In the genomic region with DNA sequence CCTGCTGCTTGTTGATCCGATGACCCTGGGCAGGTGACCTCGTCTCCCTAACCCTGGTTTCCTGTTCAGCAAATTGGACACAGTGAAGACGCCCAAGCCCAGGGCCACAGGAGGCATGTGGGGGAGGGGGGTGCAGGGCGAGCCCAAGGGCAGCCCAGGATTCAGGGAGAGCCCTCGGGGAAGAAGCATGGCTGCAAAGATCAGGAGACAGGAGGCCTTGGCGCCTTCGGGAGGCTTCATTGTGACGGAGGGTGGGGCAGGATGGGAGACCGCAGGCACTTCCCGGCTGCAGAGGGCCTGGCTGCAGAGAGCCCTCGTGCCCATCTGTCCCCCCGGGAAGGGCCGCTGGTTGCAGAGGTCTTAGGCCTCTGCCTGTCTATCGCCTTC, we compare ENCODE assay signal across 15 cellular contexts. TPM values are rescaled to one million over a fixed set of nuclear protein-coding genes. Genes with fewer than 3 reads are reported as not detected.
DNase-seq lines count a peak whose midpoint lies in the region; ATAC-seq, FAIRE-seq and TF ChIP-seq lines count a peak whose summit lies in the region.
"Had no signal": no experiment of that assay in that cellular context is flagged by ENCODE, and none has a peak within 500 bp of the region (broad histone marks: within the 10 kb centered on the region; RNA-seq: fewer than 3 reads in every experiment).

No MANE protein-coding gene starts in this region.

- H3K23ac ChIP-seq in mesenchymal stem cell (ENCODE audit: low read length in 2 of 2) = no peak overlapping the region

- H4K8ac ChIP-seq in mesenchymal stem cell (ENCODE audit: low read length) = peak overlapping the region; percentile 24

- H3K27ac Mint-ChIP-seq in GM23338 = no peak overlapping the region; the same call in 1 of the 2 replicates
- H3K27ac Mint-ChIP-seq: naive thymus-derived CD8-positive, alpha-beta T cell had no signal

- H3F3A ChIP-seq in GM23338 (replicated peaks; ENCODE audit: low read depth) = peaks cover 1% of the 10 kb centered on the region; the same call in 1 of the 2 replicates

- H3K4ac ChIP-seq in mesenchymal stem cell (ENCODE audit: low read depth in 1 of 2, low read length in 2 of 2) = peak overlapping the region in 1 of 2 experiments; percentile 2

- H2BK12ac ChIP-seq in mesenchymal stem cell (ENCODE audit: low read length in 2 of 2) = peak overlapping the region; percentile 17 to 32

- no peaks in the 10 kb centered on the region for H3K9me2 ChIP-seq in GM23338 (ENCODE audit: insufficient read depth)

- peaks cover 26% of the 10 kb centered on the region for H3K27me3 Mint-ChIP-seq in GM23338 (ENCODE audit: insufficient read depth, low read depth, poor library complexity)

- H3K36me3 ChIP-seq in GM23338 (ENCODE audit: insufficient read depth) (no peaks in the 10 kb centered on the region; the same call in 1 of the 2 replicates), K562 (ENCODE audit: control insufficient read depth, insufficient read depth, low read length) (no peaks in the 10 kb centered on the region), mesenchymal stem cell (ENCODE audit: control insufficient read depth in 1 of 2, insufficient read depth in 2 of 2, low read depth in 1 of 2, low read length in 2 of 2) (peaks cover 19 to 39% of the 10 kb centered on the region in 2 experiments), stomach smooth muscle (ENCODE audit: control insufficient read depth in 2 of 2, insufficient read depth in 2 of 2, low read length in 2 of 2) (peaks cover 0 to 3% of the 10 kb centered on the region in 2 donors)
- H3K36me3 ChIP-seq: breast epithelium had no signal

- no peak overlapping the region for H3K4me3 Mint-ChIP-seq in GM23338
- H3K4me3 Mint-ChIP-seq: naive thymus-derived CD8-positive, alpha-beta T cell had no signal

- H3K36me3 Mint-ChIP-seq in GM23338 (ENCODE audit: low read depth) = peaks cover 34% of the 10 kb centered on the region
- H3K36me3 Mint-ChIP-seq: naive thymus-derived CD8-positive, alpha-beta T cell had no signal

- CTCF ChIA-PET in K562 (lab: Yijun Ruan, JAX; ENCODE audit: low intra/inter-chr PET ratio) = no interaction called here

- H3K9me3 ChIP-seq in K562 (replicated peaks; ENCODE audit: control insufficient read depth, insufficient read depth, low read depth, low read length) = no peaks in the 10 kb centered on the region
- H3K9me3 ChIP-seq in mesenchymal stem cell (ENCODE audit: control insufficient read depth, low read length) = no peaks in the 10 kb centered on the region
- H3K9me3 ChIP-seq in stomach smooth muscle (ENCODE audit: control insufficient read depth in 2 of 2, low read length in 2 of 2) = no peaks in the 10 kb centered on the region
- H3K9me3 ChIP-seq: breast epithelium had no signal

- H3K79me2 ChIP-seq in GM23338 (replicated peaks; ENCODE audit: insufficient read depth) = no peaks in the 10 kb centered on the region; the same call in 1 of the 2 replicates
- H3K79me2 ChIP-seq in K562 (ENCODE audit: control insufficient read depth, insufficient read depth, low read length) = no peaks in the 10 kb centered on the region

- ATAC-seq in GM23338 (peak; percentile 4), K562 (no peak)
- ATAC-seq: naive thymus-derived CD8-positive, alpha-beta T cell had no signal

- POLR2A ChIA-PET in K562 (lab: Yijun Ruan, JAX) = no interaction called here

- no peak for TF ChIP-seq RAD21 in K562 (CRISPR knock-in tag; conservative IDR thresholded peaks at IDR 0.05 in 1 of 2, IDR thresholded peaks at IDR 0.05 in 1 of 2)

- H3K9ac ChIP-seq in K562 (ENCODE audit: insufficient read depth in 1 of 2, low read depth in 2 of 2, low read length in 2 of 2) (no peak overlapping the region), mesenchymal stem cell (ENCODE audit: low read length) (no peak overlapping the region), stomach smooth muscle (ENCODE audit: low read length in 2 of 2) (no peak overlapping the region)

- DNase-seq in GM23338 (ENCODE audit: low spot score) = no peak
- DNase-seq in K562 (ENCODE audit: extremely low read depth in 1 of 4, low spot score in 3 of 4) = no peak
- no peak for DNase-seq in mesenchymal stem cell
- no peak for DNase-seq in activated T-cell treated with anti-CD3 and anti-CD28 coated beads, Interleukin-2, amount 50 U/mL, for 48 hours
- no peak for DNase-seq in posterior vena cava (ENCODE audit: low spot score)
- no peak for DNase-seq in NCI-H748 treated with DMSO at 0.1 percent for 48 hours (lab: John Stamatoyannopoulos, UW)
- DNase-seq in MV-4-11 (lab: John Stamatoyannopoulos, UW) = no peak
- DNase-seq: activated CD4-positive, alpha-beta T cell treated with anti-CD3 and anti-CD28 coated beads for 1 hour; activated CD8-positive, alpha-beta memory T cell treated with anti-CD3 and anti-CD28 coated beads, Interleukin-2, amount 50 U/mL, for 4 hours; effector CD4-positive, alpha-beta T cell; naive thymus-derived CD8-positive, alpha-beta T cell; stimulated activated CD4-positive, alpha-beta T cell treated with anti-CD3 and anti-CD28 coated beads, Interleukin-4, amount 100 ng/mL, for 4 hours had no signal

- H4K20me1 ChIP-seq in GM23338 (replicated peaks; ENCODE audit: insufficient read depth) (no peaks in the 10 kb centered on the region; the same call in 1 of the 2 replicates), K562 (replicated peaks; ENCODE audit: control insufficient read depth, insufficient read depth, low read length) (no peaks in the 10 kb centered on the region)

- peak overlapping the region; percentile 57 for H2AK5ac ChIP-seq in mesenchymal stem cell (ENCODE audit: low read length, severe bottlenecking)

- peaks cover 39% of the 10 kb centered on the region for H3K4me1 ChIP-seq in GM23338 (ENCODE audit: insufficient read depth)
- H3K4me1 ChIP-seq in K562 (replicated peaks in 1 of 2; ENCODE audit: control insufficient read depth in 2 of 2, insufficient read depth in 2 of 2, low read length in 2 of 2) = peaks cover 26 to 42% of the 10 kb centered on the region in 2 experiments
- H3K4me1 ChIP-seq in mesenchymal stem cell (ENCODE audit: control insufficient read depth, insufficient read depth, low read depth, low read length) = peaks cover 71% of the 10 kb centered on the region
- peaks cover 58% of the 10 kb centered on the region for H3K4me1 ChIP-seq in stomach smooth muscle (ENCODE audit: control insufficient read depth, insufficient read depth, low read length)

- peaks cover 55% of the 10 kb centered on the region for H3K4me1 Mint-ChIP-seq in GM23338

- peak overlapping the region; percentile 37 for H2BK15ac ChIP-seq in mesenchymal stem cell (ENCODE audit: low read depth, poor library complexity, severe bottlenecking)

- TF ChIP-seq CTCF in GM23338 (conservative IDR thresholded peaks at IDR 0.05; ENCODE audit: low read depth in 2 of 2) (no peak), K562 (IDR thresholded peaks at IDR 0.05 in 2 of 3, conservative IDR thresholded peaks at IDR 0.05 in 1 of 3; ENCODE audit: insufficient read depth in 2 of 3, low read depth in 1 of 3, low read length in 3 of 3) (no peak)

- H3K4me2 ChIP-seq in GM23338 = no peak overlapping the region; the same call in 1 of the 2 replicates
- H3K4me2 ChIP-seq in K562 (ENCODE audit: insufficient read depth, low read length) = no peak overlapping the region
- no peak overlapping the region for H3K4me2 ChIP-seq in mesenchymal stem cell (ENCODE audit: low read length, poor library complexity, severe bottlenecking)

- H3K14ac ChIP-seq in mesenchymal stem cell (ENCODE audit: low read length in 2 of 2) = no peak overlapping the region

- in situ Hi-C loops in K562 (cut with MboI) = loop anchor here (5.0 to 10.0 kb wide), 2 partner anchors 236 to 414 kb away; no protein-coding TSS in a partner anchor

- H3K4me3 ChIP-seq in GM23338 (no peak overlapping the region), K562 (no peak overlapping the region), mesenchymal stem cell (ENCODE audit: insufficient read depth in 1 of 2, low read depth in 1 of 2, low read length in 2 of 2) (no peak overlapping the region), stomach smooth muscle (ENCODE audit: low read length in 2 of 2) (peak overlapping the region in 1 of 2 donors; percentile 29)

- TF ChIP-seq EP300 in K562 (IDR thresholded peaks at IDR 0.05; ENCODE audit: low read length) = no peak

- no peak for FAIRE-seq in K562 (lab: Jason Lieb, UNC)
- FAIRE-seq: GM18507 had no signal

- H3K27me3 ChIP-seq in GM23338 (ENCODE audit: insufficient read depth) (peaks cover 5% of the 10 kb centered on the region; the same call in 1 of the 2 replicates), K562 (ENCODE audit: control insufficient read depth in 2 of 2, insufficient read depth in 2 of 2, low read length in 2 of 2) (no peaks in the 10 kb centered on the region; a peak in 1 of 5 replicates), mesenchymal stem cell (ENCODE audit: control insufficient read depth in 1 of 2, insufficient read depth in 1 of 2, low read length in 2 of 2) (no peaks in the 10 kb centered on the region), stomach smooth muscle (ENCODE audit: control insufficient read depth in 1 of 2, insufficient read depth in 2 of 2, low read length in 2 of 2) (no peaks in the 10 kb centered on the region)
- H3K27me3 ChIP-seq: breast epithelium had no signal

- no peak overlapping the region for H3K18ac ChIP-seq in mesenchymal stem cell (ENCODE audit: low read depth in 1 of 2, low read length in 2 of 2)

- H4K91ac ChIP-seq in mesenchymal stem cell (ENCODE audit: low read length) = peak overlapping the region; percentile 45

- WGBS in K562 (ENCODE audit: insufficient coverage, low coverage, missing lambda C conversion rate) = 36% methylated on average over 14 of the region's 14 CpGs
- WGBS in mesenchymal stem cell = 80% methylated on average over 14 of the region's 14 CpGs

- H3K9me1 ChIP-seq in K562 (ENCODE audit: control insufficient read depth, insufficient read depth, low read length) = no peaks in the 10 kb centered on the region

- H3K79me1 ChIP-seq in mesenchymal stem cell (replicated peaks; ENCODE audit: low read length, poor library complexity, severe bottlenecking) = peaks cover 30% of the 10 kb centered on the region

- TF ChIP-seq POLR2A in K562 (conservative IDR thresholded peaks at IDR 0.05) = no peak

- no peak overlapping the region for H3K27ac ChIP-seq in GM23338 (ENCODE audit: low read depth)
- H3K27ac ChIP-seq in K562 (ENCODE audit: extremely low read depth, low read depth, low read length) = no peak overlapping the region
- H3K27ac ChIP-seq in mesenchymal stem cell (ENCODE audit: low read length, poor library complexity, severe bottlenecking) = no peak overlapping the region
- peak overlapping the region; percentile 41 for H3K27ac ChIP-seq in stomach smooth muscle (ENCODE audit: low read length)

- intact Hi-C loops in K562 (cut with micrococcal nuclease) (no loop called here), posterior vena cava (cut with DNase I) (no loop called here)

- BruUV-seq in K562 (replicated peaks; lab: Mats Ljungman, UMichigan) = no TSS peak

- H2AFZ ChIP-seq in GM23338 = no peak overlapping the region
- H2AFZ ChIP-seq in K562 (ENCODE audit: low read depth, low read length) = no peak overlapping the region
- no peak overlapping the region for H2AFZ ChIP-seq in mesenchymal stem cell (ENCODE audit: low read depth, low read length)

- no peaks in the 10 kb centered on the region for H3K9me3 Mint-ChIP-seq in GM23338
- H3K9me3 Mint-ChIP-seq: naive thymus-derived CD8-positive, alpha-beta T cell had no signal

- H2BK5ac ChIP-seq in mesenchymal stem cell (ENCODE audit: low read depth, low read length, poor library complexity, severe bottlenecking) = no peak overlapping the region

- H2BK120ac ChIP-seq in mesenchymal stem cell (ENCODE audit: low read depth, low read length) = no peak overlapping the region

RNA-seq across cellular contexts. Expression of a gene that starts 6.2 kb away (rescaled TPM):
- 98.1 and 103 TPM in 2 replicates for total RNA-seq in GM23338 (2014; rRNA removed; shearing (Covaris generic))
- polyA plus RNA-seq in GM23338 (2016; fragmentation: Nextera tagmentation; extraction: Ambion mirVana) = 65.8 and 72.5 TPM in 2 replicates
- 1.7 and 3.4 TPM in 2 replicates for total RNA-seq in K562 (2011; cell fraction: chromatin; rRNA removed; ENCODE audit: low replicate concordance)
- 2.6 and 4.0 TPM in 2 replicates for total RNA-seq in K562 (2011; cell fraction: nucleolus; rRNA removed)
- total RNA-seq in K562 (2011; cell fraction: nucleoplasm; rRNA removed) = 1.6 and 2.4 TPM in 2 replicates
- 4.6 and 4.8 TPM in 2 replicates for total RNA-seq in K562 (2014; rRNA removed)
- total RNA-seq in K562 (2014; rRNA removed; fragmentation: Illumina TruSeq; extraction: Trizol) = 2.2 and 4.2 TPM in 2 replicates
- 1.5 and 1.7 TPM in 2 replicates for total RNA-seq in K562 (2015; rRNA removed; fragmentation: Illumina TruSeq; extraction: Trizol)
- total RNA-seq in K562 (2021) = 3.7 TPM in 2 replicates
- polyA plus RNA-seq in K562 (2011; rRNA removed) = 2.9 and 4.7 TPM in 2 replicates
- polyA plus RNA-seq in K562 (2011; cell fraction: cytosol; rRNA removed) = 3.0 and 5.3 TPM in 2 replicates
- 1.8 and 3.1 TPM in 2 replicates for polyA plus RNA-seq in K562 (2011; cell fraction: nucleus; rRNA removed)
- polyA plus RNA-seq in K562 (2012) = 2.6 and 82.8 TPM in 2 replicates
- polyA plus RNA-seq in K562 (2014; fragmentation: Illumina TruSeq; extraction: Trizol) = 5.7 and 5.9 TPM in 2 replicates
- 1 to 10 TPM; 1.7 to 3.6 TPM for polyA plus RNA-seq in K562 (2014; fragmentation: Nextera tagmentation; extraction: Ambion mirVana)
- 3.8 and 6.5 TPM in 2 replicates for polyA plus RNA-seq in K562 (2014; rRNA removed)
- 1.8 and 4.5 TPM in 2 replicates for polyA minus RNA-seq in K562 (2011; rRNA and poly(A)+ RNA removed)
- polyA minus RNA-seq in K562 (2011; cell fraction: cytosol; rRNA and poly(A)+ RNA removed) = 13.4 and 14.5 TPM in 2 replicates
- polyA minus RNA-seq in K562 (2011; cell fraction: nucleus; rRNA and poly(A)+ RNA removed) = 2.6 and 3.0 TPM in 2 replicates
- 27.8 TPM for polyA plus RNA-seq in mesenchymal stem cell (2013, experiment 1 of 2)
- 28.1 TPM for polyA plus RNA-seq in mesenchymal stem cell (2013, experiment 2 of 2)
- total RNA-seq in posterior vena cava = 100 to 1,000 TPM; 106 to 118 TPM
- total RNA-seq: naive thymus-derived CD8-positive, alpha-beta T cell had no signal
- polyA plus RNA-seq: naive thymus-derived CD8-positive, alpha-beta T cell had no signal

Comparison
In these comparisons a context has a peak if more than half of its experiments do, and no peak if none do; other contexts are left out.
1. RNA of a gene that starts 6.2 kb away (total RNA-seq): 106 to 118 TPM in posterior vena cava and 98.1 to 103 TPM in GM23338; 1.5 to 4.8 TPM in K562; every median in the first group is over 10 times any median in the second.